In the genomic region with DNA sequence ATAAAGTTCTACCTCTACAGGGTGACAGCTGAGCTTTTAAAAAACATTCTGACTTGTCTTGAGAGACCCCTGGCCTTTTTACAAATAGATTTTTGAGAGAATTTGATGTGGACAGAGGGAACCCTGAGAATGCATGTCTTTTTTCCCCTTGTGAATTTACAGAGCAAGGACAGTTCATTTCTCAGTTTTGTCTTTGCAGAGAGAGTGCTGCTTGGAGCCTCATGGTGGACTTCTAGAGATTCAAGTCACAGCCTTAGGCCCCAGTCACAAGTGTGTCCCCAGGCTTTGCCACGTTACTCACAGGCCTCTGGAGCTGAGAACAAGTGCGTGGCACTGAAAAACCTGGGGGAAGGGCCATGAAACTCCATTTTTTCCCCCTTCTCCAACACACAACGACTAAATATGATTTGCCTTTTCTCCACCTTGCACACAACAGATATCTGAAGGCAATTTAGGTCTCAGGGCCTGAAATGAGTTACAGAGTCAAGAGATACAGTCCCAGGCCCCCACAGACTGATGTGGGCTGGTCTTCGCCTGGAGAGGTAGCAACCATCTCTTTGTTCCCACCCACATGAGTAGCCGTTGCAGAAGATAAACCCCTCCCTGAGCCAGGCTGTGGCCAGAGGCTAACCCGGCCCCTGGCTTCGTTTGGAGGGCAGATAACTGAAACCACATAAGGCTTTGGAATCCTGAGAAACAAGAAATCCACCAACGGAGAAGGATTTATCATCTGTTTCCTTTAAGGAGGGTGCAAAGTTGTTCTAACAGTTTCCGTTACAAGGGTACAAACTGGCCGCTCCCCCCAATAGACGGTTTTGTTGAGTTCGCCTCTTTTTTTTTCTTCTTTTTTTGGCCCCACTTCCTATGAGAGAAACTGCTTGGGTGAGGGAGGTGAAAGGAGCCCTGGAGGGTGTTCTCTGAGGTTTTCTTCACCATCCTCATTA, we compare ENCODE assay signal across 8 cellular contexts. TPM values are rescaled to one million over a fixed set of nuclear protein-coding genes. Genes with fewer than 3 reads are reported as not detected.
DNase-seq lines count a peak whose midpoint lies in the region; ATAC-seq and TF ChIP-seq lines count a peak whose summit lies in the region.

No MANE protein-coding gene starts in this region.

- TF ChIP-seq CTCF in GM13976 (IDR thresholded peaks at IDR 0.05; ENCODE audit: borderline replicate concordance, control extremely low read depth, extremely low read depth, insufficient read depth, missing control alignments) = no peak
- TF ChIP-seq CTCF in fibroblast of pulmonary artery (IDR thresholded peaks at IDR 0.05; ENCODE audit: low read length, missing control alignments) = no peak
- TF ChIP-seq CTCF in natural killer cell (IDR thresholded peaks at IDR 0.05) = no peak

- H3K27me3 Mint-ChIP-seq in activated T-cell treated with anti-CD3 and anti-CD28 coated beads, Interleukin-2, amount 50 U/mL, for 4 hours (ENCODE audit: low read depth) = no peaks in the 10 kb centered on the region
- H3K27me3 Mint-ChIP-seq in natural killer cell (ENCODE audit: low read depth in 2 of 2) = no peaks in the 10 kb centered on the region

- no peaks in the 10 kb centered on the region for H3K9me3 Mint-ChIP-seq in activated T-cell treated with anti-CD3 and anti-CD28 coated beads, Interleukin-2, amount 50 U/mL, for 4 hours
- no peaks in the 10 kb centered on the region for H3K9me3 Mint-ChIP-seq in natural killer cell

- intact Hi-C loops in natural killer cell (cut with micrococcal nuclease) = loop anchor here (1.0 to 10.0 kb wide), 6 partner anchors 42 to 412 kb away; partner anchors contain the start of genes NUDC and ZNF683

- in situ Hi-C loops in GM13976 (cut with MboI; ENCODE audit: low sequenced_read_pairs, unreplicated experiment) = loop anchor here (5.0 kb wide), 1 partner anchor 179 kb away; no protein-coding TSS in a partner anchor

- peaks cover 84% of the 10 kb centered on the region for H3K4me1 Mint-ChIP-seq in activated T-cell treated with anti-CD3 and anti-CD28 coated beads, Interleukin-2, amount 50 U/mL, for 4 hours (ENCODE audit: low read depth)
- peaks cover 84 to 90% of the 10 kb centered on the region in 2 donors for H3K4me1 Mint-ChIP-seq in natural killer cell

- H3K36me3 Mint-ChIP-seq in activated T-cell treated with anti-CD3 and anti-CD28 coated beads, Interleukin-2, amount 50 U/mL, for 4 hours (ENCODE audit: insufficient read depth) = peaks cover 15% of the 10 kb centered on the region
- H3K36me3 Mint-ChIP-seq in natural killer cell = no peaks in the 10 kb centered on the region

- peak overlapping the region; percentile 79 for H3K4me3 ChIP-seq in fibroblast of pulmonary artery (replicated peaks; ENCODE audit: low read depth, low read length)

- peak overlapping the region; percentile 100 for H3K27ac Mint-ChIP-seq in natural killer cell

- peak; percentile 90 for DNase-seq in AG08395 (ENCODE audit: low spot score)
- peak; percentile 70 for DNase-seq in GM13976 (ENCODE audit: low spot score)
- DNase-seq in NCI-H226 = peak; percentile 94
- DNase-seq in activated T-cell treated with anti-CD3 and anti-CD28 coated beads, Interleukin-2, amount 50 U/mL, for 4 hours = no peak
- DNase-seq in fibroblast of pulmonary artery (ENCODE audit: low read depth) = peak; percentile 86
- DNase-seq in natural killer cell = peak; percentile 27

- H3K4me3 Mint-ChIP-seq in activated T-cell treated with anti-CD3 and anti-CD28 coated beads, Interleukin-2, amount 50 U/mL, for 4 hours = peak overlapping the region; percentile 99
- H3K4me3 Mint-ChIP-seq in natural killer cell = peak overlapping the region; percentile 100

- no peak for ATAC-seq in activated T-cell treated with anti-CD3 and anti-CD28 coated beads, Interleukin-2, amount 50 U/mL, for 4 hours
- ATAC-seq in natural killer cell = peak; percentile 5 to 24 (median 20)
- no peak for ATAC-seq in GM19035 (IDR thresholded peaks at IDR 0.05; ENCODE audit: unreplicated experiment)
- no peak for ATAC-seq in HG03439 (IDR thresholded peaks at IDR 0.05; ENCODE audit: unreplicated experiment)

RNA-seq across cellular contexts. Expression of gene PIGV, which starts 1.0 kb away (rescaled TPM):
- 10 to 100 TPM in 2 of 3 donors, 1 to 10 TPM in 1; 8.4 to 11.2 (median 10.4) TPM for total RNA-seq in activated T-cell treated with anti-CD3 and anti-CD28 coated beads, Interleukin-2, amount 50 U/mL, for 4 hours
- 10 to 100 TPM; 23.1 to 35.2 (median 30.3) TPM for total RNA-seq in natural killer cell

RNA-seq across cellular contexts. Expression of gene ZDHHC18, which starts 39.8 kb away (rescaled TPM):
- 10 to 100 TPM; 66.1 to 76.8 (median 71.8) TPM for total RNA-seq in activated T-cell treated with anti-CD3 and anti-CD28 coated beads, Interleukin-2, amount 50 U/mL, for 4 hours
- total RNA-seq in natural killer cell = 10 to 100 TPM; 70.0 to 74.6 (median 72.3) TPM

Comparison
In these comparisons a context has a peak if more than half of its experiments do, and no peak if none do; other contexts are left out.
1. ATAC-seq: peak in natural killer cell (3 of 3); none in activated T-cell treated with anti-CD3 and anti-CD28 coated beads, Interleukin-2, amount 50 U/mL, for 4 hours (0 of 2), GM19035 (single experiment) and HG03439 (single experiment).